24 cellular contexts compared by ENCODE assay signal in genomic region chr7:14013880-14014279, GRCh38.
"Had no signal": no experiment of that assay in that cellular context is flagged by ENCODE, and none has a peak within 500 bp of the region (broad histone marks: within the 10 kb centered on the region; RNA-seq: fewer than 3 reads in every experiment).

No MANE protein-coding gene starts in this region.

- DNase-seq: activated CD4-positive, alpha-beta T cell treated with anti-CD3 and anti-CD28 coated beads for 4 hours; activated CD4-positive, alpha-beta T cell treated with anti-CD3 and anti-CD28 coated beads, Interleukin-2, amount 50 U/mL, for 4 hours; activated effector memory CD4-positive, alpha-beta T cell treated with anti-CD3 and anti-CD28 coated beads, Interleukin-2, amount 50 U/mL, for 16 hours; activated naive CD4-positive, alpha-beta T cell treated with anti-CD3 and anti-CD28 coated beads for 36 hours; activated naive CD8-positive, alpha-beta T cell treated with anti-CD3 and anti-CD28 coated beads, Interleukin-2, amount 10 ng/mL, durations not matched to agents 7 days and 5 days; activated T-cell treated with anti-CD3 and anti-CD28 coated beads for 4 hours; amygdala; colonic mucosa; effector CD8-positive, alpha-beta T cell; esophagus squamous epithelium; gastrocnemius medialis; glutamatergic neuron; islet precursor cell; left ventricle myocardium superior; right lobe of liver; stimulated activated CD4-positive, alpha-beta T cell treated with anti-CD3 and anti-CD28 coated beads, Interleukin-2, amount 100 ng/mL, for 48 hours; stimulated activated naive CD8-positive, alpha-beta T cell treated with anti-CD3 and anti-CD28 coated beads, Interleukin-15, amount 100 ng/mL, for 72 hours; substantia nigra; thyroid gland; upper lobe of left lung had no signal

- H3K9me3 Mint-ChIP-seq: activated naive CD8-positive, alpha-beta T cell treated with anti-CD3 and anti-CD28 coated beads, Interleukin-2, amount 10 ng/mL, durations not matched to agents 7 days and 5 days; activated T-helper 1 cell treated with anti-CD3 and anti-CD28 coated beads, Interleukin-12 subunit alpha, Interleukin-12 subunit beta, Interleukin-2, Interleukin-4 antibody, amounts not matched to agents 30 ng/mL and 10 ng/mL and 1 ng/mL, durations not matched to agents 14 hours and 24 hours and 36 hours; central memory CD8-positive, alpha-beta T cell; nephron; stimulated activated naive CD8-positive, alpha-beta T cell treated with anti-CD3 and anti-CD28 coated beads, Interleukin-15, amount 100 ng/mL, for 72 hours had no signal

- ATAC-seq: gastrocnemius medialis; left ventricle myocardium superior; right lobe of liver; stimulated activated naive CD8-positive, alpha-beta T cell treated with anti-CD3 and anti-CD28 coated beads, Interleukin-15, amount 100 ng/mL, for 72 hours had no signal

- H3K4me3 Mint-ChIP-seq: activated naive CD4-positive, alpha-beta T cell treated with anti-CD3 and anti-CD28 coated beads for 36 hours; activated naive CD8-positive, alpha-beta T cell treated with anti-CD3 and anti-CD28 coated beads, Interleukin-2, amount 10 ng/mL, durations not matched to agents 7 days and 5 days; activated T-helper 1 cell treated with anti-CD3 and anti-CD28 coated beads, Interleukin-12 subunit alpha, Interleukin-12 subunit beta, Interleukin-2, Interleukin-4 antibody, amounts not matched to agents 30 ng/mL and 10 ng/mL and 1 ng/mL, durations not matched to agents 14 hours and 24 hours and 36 hours; central memory CD8-positive, alpha-beta T cell; nephron; stimulated activated naive CD8-positive, alpha-beta T cell treated with anti-CD3 and anti-CD28 coated beads, Interleukin-15, amount 100 ng/mL, for 72 hours had no signal

- H3K27me3 ChIP-seq: colonic mucosa, esophagus squamous epithelium, gastrocnemius medialis, right lobe of liver, thyroid gland, upper lobe of left lung, vagina had no signal

- H3K4me1 ChIP-seq: colonic mucosa, esophagus squamous epithelium, gastrocnemius medialis, right lobe of liver, thyroid gland, upper lobe of left lung, vagina had no signal

- H3K9me3 ChIP-seq: colonic mucosa, esophagus squamous epithelium, gastrocnemius medialis, right lobe of liver, thyroid gland, upper lobe of left lung, vagina had no signal

- H3K4me3 ChIP-seq: colonic mucosa, esophagus squamous epithelium, gastrocnemius medialis, right lobe of liver, thyroid gland, upper lobe of left lung, vagina had no signal

- H3K27me3 Mint-ChIP-seq: activated naive CD8-positive, alpha-beta T cell treated with anti-CD3 and anti-CD28 coated beads, Interleukin-2, amount 10 ng/mL, durations not matched to agents 7 days and 5 days; stimulated activated naive CD8-positive, alpha-beta T cell treated with anti-CD3 and anti-CD28 coated beads, Interleukin-15, amount 100 ng/mL, for 72 hours had no signal

- H3K36me3 Mint-ChIP-seq: activated naive CD8-positive, alpha-beta T cell treated with anti-CD3 and anti-CD28 coated beads, Interleukin-2, amount 10 ng/mL, durations not matched to agents 7 days and 5 days had no signal

- H3K27ac Mint-ChIP-seq: activated naive CD4-positive, alpha-beta T cell treated with anti-CD3 and anti-CD28 coated beads for 36 hours; activated naive CD8-positive, alpha-beta T cell treated with anti-CD3 and anti-CD28 coated beads, Interleukin-2, amount 10 ng/mL, durations not matched to agents 7 days and 5 days; activated T-helper 1 cell treated with anti-CD3 and anti-CD28 coated beads, Interleukin-12 subunit alpha, Interleukin-12 subunit beta, Interleukin-2, Interleukin-4 antibody, amounts not matched to agents 30 ng/mL and 10 ng/mL and 1 ng/mL, durations not matched to agents 14 hours and 24 hours and 36 hours; nephron; stimulated activated naive CD8-positive, alpha-beta T cell treated with anti-CD3 and anti-CD28 coated beads, Interleukin-15, amount 100 ng/mL, for 72 hours had no signal

- H3K36me3 ChIP-seq: colonic mucosa, esophagus squamous epithelium, gastrocnemius medialis, right lobe of liver, thyroid gland, upper lobe of left lung, vagina had no signal

- H3K4me1 Mint-ChIP-seq: activated naive CD8-positive, alpha-beta T cell treated with anti-CD3 and anti-CD28 coated beads, Interleukin-2, amount 10 ng/mL, durations not matched to agents 7 days and 5 days; nephron; stimulated activated naive CD8-positive, alpha-beta T cell treated with anti-CD3 and anti-CD28 coated beads, Interleukin-15, amount 100 ng/mL, for 72 hours had no signal
